ENCODE assay signal across 8 cellular contexts in genomic region chr6:170554086-170554887, GRCh38.
A peak's percentile ranks its signal among the peaks of the same experiment; 100 is the strongest.
DNase-seq lines count a peak whose midpoint lies in the region; ATAC-seq and FAIRE-seq lines count a peak whose summit lies in the region.

Gene TBP (plus strand): TSS chr6:170554369. CDS start chr6:170557030, 2,661 bp downstream.

- H3K4me3 ChIP-seq in BLaER1 = peak within 1 kb of the TSS; percentile 88

- peaks cover 48% of the 10 kb centered on the region for H3K4me1 ChIP-seq in BLaER1

- ATAC-seq in GM19324 (IDR thresholded peaks at IDR 0.05; ENCODE audit: low FRiP score, unreplicated experiment) (peak; percentile 99), HG03460 (IDR thresholded peaks at IDR 0.05; ENCODE audit: unreplicated experiment) (peak; percentile 94)

- H4K20me1 ChIP-seq in BLaER1 = peaks cover 79% of the 10 kb centered on the region

- no peaks in the 10 kb centered on the region for H3K9me3 ChIP-seq in BLaER1

- H3K27ac ChIP-seq in BLaER1 = peak within 1 kb of the TSS; percentile 91

- peak within 1 kb of the TSS; percentile 93 for H3K9ac ChIP-seq in BLaER1

- H3K36me3 ChIP-seq in BLaER1 = peaks cover 40% of the 10 kb centered on the region

- peak; percentile 97 for DNase-seq in NCI-H524 treated with DMSO at 0.1 percent for 48 hours (lab: John Stamatoyannopoulos, UW)
- DNase-seq in activated CD4-positive, alpha-beta T cell treated with anti-CD3 and anti-CD28 coated beads for 4 hours = peak; percentile 93 to 96
- DNase-seq in kidney glomerular epithelial cell (lab: John Stamatoyannopoulos, UW) = peak; percentile 98
- peak; percentile 85 to 93 for DNase-seq in stimulated activated CD4-positive, alpha-beta T cell treated with anti-CD3 and anti-CD28 coated beads, Interleukin-1b, Interleukin-23, amount 100 ng/mL, for 1 hour (ENCODE audit: low read depth in 2 of 2)

- peak within 1 kb of the TSS; percentile 91 for H3K4me2 ChIP-seq in BLaER1

- peak; percentile 89 for FAIRE-seq in colon (lab: Jason Lieb, UNC)

- no peaks in the 10 kb centered on the region for H3K27me3 ChIP-seq in BLaER1

Comparison
In these comparisons a context has a peak if more than half of its experiments do, and no peak if none do; other contexts are left out.
1. Peak in every context shown above with its lines: DNase-seq, ATAC-seq, H3K4me3 ChIP-seq and H3K27ac ChIP-seq.